18 cellular contexts compared by ENCODE assay signal in genomic region chr7:74228951-74229900, GRCh38. TPM values are rescaled to one million over a fixed set of nuclear protein-coding genes. Genes with fewer than 3 reads are reported as not detected.
DNase-seq lines count a peak whose midpoint lies in the region; ATAC-seq, FAIRE-seq and TF ChIP-seq lines count a peak whose summit lies in the region.
"Had no signal": no experiment of that assay in that cellular context is flagged by ENCODE, and none has a peak within 500 bp of the region (broad histone marks: within the 10 kb centered on the region; RNA-seq: fewer than 3 reads in every experiment).

No MANE protein-coding gene starts in this region.

- H3K4me2 ChIP-seq in K562 (ENCODE audit: insufficient read depth, low read length), result no peak overlapping the region
- H3K4me2 ChIP-seq: A549, PC-9 had no signal

- peak overlapping the region in 1 of 2 experiments; percentile 57; a peak in 1 of 4 replicates for H3K9ac ChIP-seq in K562 (ENCODE audit: insufficient read depth in 1 of 2, low read depth in 2 of 2, low read length in 2 of 2)

- TF ChIP-seq RAD21 in K562 (CRISPR knock-in tag; conservative IDR thresholded peaks at IDR 0.05 in 1 of 2, IDR thresholded peaks at IDR 0.05 in 1 of 2), result no peak

- no peaks in the 10 kb centered on the region for H3K27me3 Mint-ChIP-seq in activated CD4-positive, alpha-beta T cell treated with anti-CD3 and anti-CD28 coated beads for 36 hours
- H3K27me3 Mint-ChIP-seq: type B pancreatic cell had no signal

- peaks cover 47% of the 10 kb centered on the region for H3K36me3 Mint-ChIP-seq in activated CD4-positive, alpha-beta T cell treated with anti-CD3 and anti-CD28 coated beads for 36 hours (ENCODE audit: low read depth)

- TF ChIP-seq CTCF in K562 (IDR thresholded peaks at IDR 0.05 in 2 of 3, conservative IDR thresholded peaks at IDR 0.05 in 1 of 3; ENCODE audit: insufficient read depth in 2 of 3, low read depth in 1 of 3, low read length in 3 of 3) (no peak), neutrophil (IDR thresholded peaks at IDR 0.05) (no peak)

- H2AFZ ChIP-seq in K562 (ENCODE audit: low read depth, low read length), result no peak overlapping the region
- H2AFZ ChIP-seq: PC-9 had no signal

- intact Hi-C loops in activated CD4-positive, alpha-beta T cell treated with anti-CD3 and anti-CD28 coated beads for 36 hours (cut with DNase I, micrococcal nuclease), result no loop called here
- intact Hi-C loops in K562 (cut with micrococcal nuclease), result no loop called here

- H3K4me1 ChIP-seq in K562 (replicated peaks in 1 of 2; ENCODE audit: control insufficient read depth in 2 of 2, insufficient read depth in 2 of 2, low read length in 2 of 2) (peaks cover 6 to 7% of the 10 kb centered on the region in 2 experiments; a peak in 4 of 5 replicates), neutrophil (ENCODE audit: control insufficient read depth in 1 of 2, insufficient read depth in 1 of 2, low read depth in 1 of 2, low read length in 1 of 2) (peaks cover 60 to 73% of the 10 kb centered on the region in 2 experiments)
- H3K4me1 ChIP-seq: A549, gastroesophageal sphincter had no signal

- no peak; the same call in 1 of the 2 replicates for TF ChIP-seq POLR2A in K562 (conservative IDR thresholded peaks at IDR 0.05)

- no peak for TF ChIP-seq EP300 in K562 (IDR thresholded peaks at IDR 0.05; ENCODE audit: low read length)

- H3K27ac Mint-ChIP-seq in activated CD4-positive, alpha-beta T cell treated with anti-CD3 and anti-CD28 coated beads for 36 hours, result peak overlapping the region; percentile 14
- H3K27ac Mint-ChIP-seq: type B pancreatic cell had no signal

- no peak overlapping the region for H3K4me3 ChIP-seq in H7 (ENCODE audit: insufficient read depth, low read depth, low read length)
- H3K4me3 ChIP-seq in K562, result no peak overlapping the region
- H3K4me3 ChIP-seq in neutrophil (ENCODE audit: low read depth in 1 of 2, low read length in 1 of 2), result peak overlapping the region in 1 of 2 experiments; percentile 31
- H3K4me3 ChIP-seq: A549, gastroesophageal sphincter, PC-9, skin epidermis had no signal

- H3K36me3 ChIP-seq in H7 (replicated peaks; ENCODE audit: control insufficient read depth, insufficient read depth, low read length), result peaks cover 21% of the 10 kb centered on the region
- peaks cover 77% of the 10 kb centered on the region for H3K36me3 ChIP-seq in K562 (ENCODE audit: control insufficient read depth, insufficient read depth, low read length)
- peaks cover 60% of the 10 kb centered on the region for H3K36me3 ChIP-seq in neutrophil

- no peak for ATAC-seq in activated CD4-positive, alpha-beta T cell treated with anti-CD3 and anti-CD28 coated beads for 36 hours
- no peak for ATAC-seq in K562
- ATAC-seq in HG03175 (IDR thresholded peaks at IDR 0.05; ENCODE audit: unreplicated experiment), result no peak
- ATAC-seq: A549, gastroesophageal sphincter had no signal

- H3K9me1 ChIP-seq in K562 (ENCODE audit: control insufficient read depth, insufficient read depth, low read length), result no peaks in the 10 kb centered on the region

- H3K9me3 ChIP-seq in K562 (replicated peaks; ENCODE audit: control insufficient read depth, insufficient read depth, low read depth, low read length), result no peaks in the 10 kb centered on the region
- H3K9me3 ChIP-seq in neutrophil, result no peaks in the 10 kb centered on the region
- H3K9me3 ChIP-seq: A549, gastroesophageal sphincter had no signal

- CTCF ChIA-PET in activated CD4-positive, alpha-beta T cell treated with anti-CD3 and anti-CD28 coated beads for 36 hours (lab: Charles Lee), result interaction anchor here (0.7 to 1.5 kb wide), 4 partner anchors 23 to 172 kb away, joined by 3 to 8 read pairs (median 5); no protein-coding TSS in a partner anchor
- CTCF ChIA-PET in K562 (lab: Yijun Ruan, JAX; ENCODE audit: low intra/inter-chr PET ratio), result no interaction called here

- no peak for DNase-seq in activated CD4-positive, alpha-beta T cell treated with anti-CD3 and anti-CD28 coated beads for 36 hours
- DNase-seq in activated CD4-positive, alpha-beta T cell treated with anti-CD3 and anti-CD28 coated beads, Interleukin-2, amount 50 U/mL, for 4 hours, result no peak
- DNase-seq in H7, result peak; percentile 15
- no peak for DNase-seq in K562 (ENCODE audit: extremely low read depth in 1 of 4, low spot score in 3 of 4)
- no peak for DNase-seq in DMS53 treated with DMSO at 0.1 percent for 48 hours (lab: John Stamatoyannopoulos, UW; ENCODE audit: unreplicated experiment)
- DNase-seq in mucosa of gallbladder (ENCODE audit: low spot score), result no peak
- DNase-seq: aorta, KG1, NCI-H1694, occipital lobe, PC-9 had no signal

- H3K79me2 ChIP-seq in K562 (ENCODE audit: control insufficient read depth, insufficient read depth, low read length), result no peaks in the 10 kb centered on the region

- POLR2A ChIA-PET in activated CD4-positive, alpha-beta T cell treated with anti-CD3 and anti-CD28 coated beads for 36 hours (lab: Charles Lee), result interaction anchor here (1.5 kb wide), 1 partner anchor 11 kb away, joined by 3 read pairs; no protein-coding TSS in a partner anchor
- POLR2A ChIA-PET in K562 (lab: Yijun Ruan, JAX), result interaction anchor here (0.6 to 1.0 kb wide), 6 partner anchors 11 to 245 kb away, joined by 3 read pairs; no protein-coding TSS in a partner anchor

- H3K4me3 Mint-ChIP-seq in activated CD4-positive, alpha-beta T cell treated with anti-CD3 and anti-CD28 coated beads for 36 hours, result no peak overlapping the region
- H3K4me3 Mint-ChIP-seq: type B pancreatic cell had no signal

- in situ Hi-C loops in K562 (cut with MboI), result no loop called here

- WGBS in K562 (ENCODE audit: insufficient coverage, low coverage, missing lambda C conversion rate), result 94% methylated on average over 9 of the region's 9 CpGs

- no peaks in the 10 kb centered on the region for H3K27me3 ChIP-seq in H7 (ENCODE audit: control insufficient read depth, insufficient read depth, low read length)
- no peaks in the 10 kb centered on the region for H3K27me3 ChIP-seq in K562 (ENCODE audit: control insufficient read depth in 2 of 2, insufficient read depth in 2 of 2, low read length in 2 of 2)
- no peaks in the 10 kb centered on the region for H3K27me3 ChIP-seq in neutrophil
- H3K27me3 ChIP-seq: gastroesophageal sphincter had no signal

- FAIRE-seq in K562 (lab: Jason Lieb, UNC), result no peak
- FAIRE-seq: A549 had no signal

- H3K9me3 Mint-ChIP-seq in activated CD4-positive, alpha-beta T cell treated with anti-CD3 and anti-CD28 coated beads for 36 hours (ENCODE audit: low read depth), result no peaks in the 10 kb centered on the region
- H3K9me3 Mint-ChIP-seq: type B pancreatic cell had no signal

- H3K4me1 Mint-ChIP-seq in activated CD4-positive, alpha-beta T cell treated with anti-CD3 and anti-CD28 coated beads for 36 hours, result no peaks in the 10 kb centered on the region

- H3K27ac ChIP-seq in K562 (ENCODE audit: extremely low read depth, low read depth, low read length) (no peak overlapping the region), neutrophil (peak overlapping the region; percentile 88)
- H3K27ac ChIP-seq: A549, gastroesophageal sphincter, PC-9, VCaP had no signal

- H4K20me1 ChIP-seq in K562 (replicated peaks; ENCODE audit: control insufficient read depth, insufficient read depth, low read length), result peaks cover 9% of the 10 kb centered on the region

- BruUV-seq in K562 (replicated peaks; lab: Mats Ljungman, UMichigan), result TSS peak; percentile 12

RNA-seq across cellular contexts. Expression of gene LAT2, which starts 19.4 kb away (rescaled TPM):
- total RNA-seq in activated CD4-positive, alpha-beta T cell treated with anti-CD3 and anti-CD28 coated beads for 36 hours, result 1 to 10 TPM; 1.7 to 2.4 TPM
- total RNA-seq in H7 (2014; rRNA removed; shearing (Covaris generic)), result 0.87 TPM in 1 of 2 replicates, not detected in the other
- total RNA-seq in K562 (2011; cell fraction: chromatin; rRNA removed; ENCODE audit: low replicate concordance), result 1.1 and 2.4 TPM in 2 replicates
- total RNA-seq in K562 (2011; cell fraction: nucleolus; rRNA removed), result 0.39 and 1.8 TPM in 2 replicates
- 1.1 and 1.5 TPM in 2 replicates for total RNA-seq in K562 (2011; cell fraction: nucleoplasm; rRNA removed)
- total RNA-seq in K562 (2014; rRNA removed) (0.29 and 0.45 TPM in 2 replicates), K562 (2014; rRNA removed; fragmentation: Illumina TruSeq; extraction: Trizol) (0.15 TPM in 1 of 2 replicates, not detected in the other), K562 (2015; rRNA removed; fragmentation: Illumina TruSeq; extraction: Trizol) (0.11 and 0.23 TPM in 2 replicates), K562 (2021) (0.29 and 0.58 TPM in 2 replicates), mucosa of gallbladder (25.1 TPM)
- polyA plus RNA-seq in K562 (2011; rRNA removed) (0.24 and 0.65 TPM in 2 replicates), K562 (2014; fragmentation: Illumina TruSeq; extraction: Trizol) (0.40 and 0.47 TPM in 2 replicates), K562 (2014; fragmentation: Nextera tagmentation; extraction: Ambion mirVana) (under 1 TPM; 0.24 to 0.25 TPM), K562 (2014; rRNA removed) (0.24 and 0.78 TPM in 2 replicates)
- 0.19 and 0.57 TPM in 2 replicates for polyA plus RNA-seq in K562 (2011; cell fraction: cytosol; rRNA removed)
- polyA plus RNA-seq in K562 (2011; cell fraction: nucleus; rRNA removed), result 0.18 and 0.64 TPM in 2 replicates
- 0.68 and 0.76 TPM in 2 replicates for polyA plus RNA-seq in K562 (2012)
- polyA minus RNA-seq in K562 (2011; rRNA and poly(A)+ RNA removed), result 0.53 TPM in 1 of 2 replicates, not detected in the other
- not detected in 2 replicates for polyA minus RNA-seq in K562 (2011; cell fraction: cytosol; rRNA and poly(A)+ RNA removed)
- 0.54 TPM in 1 of 2 replicates, not detected in the other for polyA minus RNA-seq in K562 (2011; cell fraction: nucleus; rRNA and poly(A)+ RNA removed)

RNA-seq across cellular contexts. Expression of gene RFC2, which starts 25.0 kb away (rescaled TPM):
- 100 to 1,000 TPM in 1 of 2 experiments, 10 to 100 TPM in 1; 84.9 to 123 TPM for total RNA-seq in activated CD4-positive, alpha-beta T cell treated with anti-CD3 and anti-CD28 coated beads for 36 hours
- total RNA-seq in H7 (2014; rRNA removed; shearing (Covaris generic)), result 109 and 126 TPM in 2 replicates
- 39.7 and 82.7 TPM in 2 replicates for total RNA-seq in K562 (2011; cell fraction: chromatin; rRNA removed; ENCODE audit: low replicate concordance)
- 54.0 and 64.9 TPM in 2 replicates for total RNA-seq in K562 (2011; cell fraction: nucleolus; rRNA removed)
- 37.6 and 46.7 TPM in 2 replicates for total RNA-seq in K562 (2011; cell fraction: nucleoplasm; rRNA removed)
- 93.6 and 123 TPM in 2 replicates for total RNA-seq in K562 (2014; rRNA removed)
- total RNA-seq in K562 (2014; rRNA removed; fragmentation: Illumina TruSeq; extraction: Trizol), result 96.6 and 99.8 TPM in 2 replicates
- 122 and 126 TPM in 2 replicates for total RNA-seq in K562 (2015; rRNA removed; fragmentation: Illumina TruSeq; extraction: Trizol)
- total RNA-seq in K562 (2021), result 102 and 104 TPM in 2 replicates
- polyA plus RNA-seq in K562 (2011; rRNA removed), result 78.2 and 109 TPM in 2 replicates
- 62.5 and 86.6 TPM in 2 replicates for polyA plus RNA-seq in K562 (2011; cell fraction: cytosol; rRNA removed)
- 21.3 and 32.9 TPM in 2 replicates for polyA plus RNA-seq in K562 (2011; cell fraction: nucleus; rRNA removed)
- 86.3 and 99.6 TPM in 2 replicates for polyA plus RNA-seq in K562 (2012)
- 156 and 161 TPM in 2 replicates for polyA plus RNA-seq in K562 (2014; fragmentation: Illumina TruSeq; extraction: Trizol)
- 10 to 100 TPM; 32.5 to 55.6 TPM for polyA plus RNA-seq in K562 (2014; fragmentation: Nextera tagmentation; extraction: Ambion mirVana)
- 112 and 124 TPM in 2 replicates for polyA plus RNA-seq in K562 (2014; rRNA removed)
- polyA minus RNA-seq in K562 (2011; rRNA and poly(A)+ RNA removed), result 85.5 and 125 TPM in 2 replicates
- polyA minus RNA-seq in K562 (2011; cell fraction: cytosol; rRNA and poly(A)+ RNA removed), result 72.1 and 79.1 TPM in 2 replicates
- polyA minus RNA-seq in K562 (2011; cell fraction: nucleus; rRNA and poly(A)+ RNA removed), result 22.2 and 22.7 TPM in 2 replicates
- total RNA-seq in mucosa of gallbladder, result 19.6 TPM

RNA-seq across cellular contexts. Expression of gene EIF4H, which starts 55.1 kb away (rescaled TPM):
- 100 to 1,000 TPM; 441 to 496 TPM for total RNA-seq in activated CD4-positive, alpha-beta T cell treated with anti-CD3 and anti-CD28 coated beads for 36 hours
- 316 and 343 TPM in 2 replicates for total RNA-seq in H7 (2014; rRNA removed; shearing (Covaris generic))
- total RNA-seq in K562 (2011; cell fraction: chromatin; rRNA removed; ENCODE audit: low replicate concordance), result 135 and 180 TPM in 2 replicates
- 102 and 103 TPM in 2 replicates for total RNA-seq in K562 (2011; cell fraction: nucleolus; rRNA removed)
- total RNA-seq in K562 (2011; cell fraction: nucleoplasm; rRNA removed), result 156 and 188 TPM in 2 replicates
- total RNA-seq in K562 (2014; rRNA removed) (315 and 338 TPM in 2 replicates), K562 (2014; rRNA removed; fragmentation: Illumina TruSeq; extraction: Trizol) (262 and 319 TPM in 2 replicates), K562 (2015; rRNA removed; fragmentation: Illumina TruSeq; extraction: Trizol) (350 and 354 TPM in 2 replicates), K562 (2021) (408 and 416 TPM in 2 replicates), mucosa of gallbladder (210 TPM)
- polyA plus RNA-seq in K562 (2011; rRNA removed) (346 and 435 TPM in 2 replicates), K562 (2014; fragmentation: Illumina TruSeq; extraction: Trizol) (319 and 334 TPM in 2 replicates), K562 (2014; fragmentation: Nextera tagmentation; extraction: Ambion mirVana) (10 to 100 TPM; 11.0 to 15.9 TPM), K562 (2014; rRNA removed) (369 and 425 TPM in 2 replicates)
- 391 and 403 TPM in 2 replicates for polyA plus RNA-seq in K562 (2011; cell fraction: cytosol; rRNA removed)
- polyA plus RNA-seq in K562 (2011; cell fraction: nucleus; rRNA removed), result 160 and 185 TPM in 2 replicates
- 372 and 407 TPM in 2 replicates for polyA plus RNA-seq in K562 (2012)
- polyA minus RNA-seq in K562 (2011; rRNA and poly(A)+ RNA removed), result 295 and 304 TPM in 2 replicates
- polyA minus RNA-seq in K562 (2011; cell fraction: cytosol; rRNA and poly(A)+ RNA removed), result 159 and 193 TPM in 2 replicates
- 95.7 and 151 TPM in 2 replicates for polyA minus RNA-seq in K562 (2011; cell fraction: nucleus; rRNA and poly(A)+ RNA removed)

RNA-seq across cellular contexts. Expression of gene CLIP2, which starts 60.0 kb away (rescaled TPM):
- 1 to 10 TPM; 1.4 to 1.8 TPM for total RNA-seq in activated CD4-positive, alpha-beta T cell treated with anti-CD3 and anti-CD28 coated beads for 36 hours
- total RNA-seq in H7 (2014; rRNA removed; shearing (Covaris generic)), result 30.1 and 43.6 TPM in 2 replicates
- 13.7 and 50.4 TPM in 2 replicates for total RNA-seq in K562 (2011; cell fraction: chromatin; rRNA removed; ENCODE audit: low replicate concordance)
- 18.6 and 27.8 TPM in 2 replicates for total RNA-seq in K562 (2011; cell fraction: nucleolus; rRNA removed)
- 13.9 and 16.6 TPM in 2 replicates for total RNA-seq in K562 (2011; cell fraction: nucleoplasm; rRNA removed)
- total RNA-seq in K562 (2014; rRNA removed), result 3.4 and 4.2 TPM in 2 replicates
- 0.91 and 1.8 TPM in 2 replicates for total RNA-seq in K562 (2014; rRNA removed; fragmentation: Illumina TruSeq; extraction: Trizol)
- 3.1 and 3.8 TPM in 2 replicates for total RNA-seq in K562 (2015; rRNA removed; fragmentation: Illumina TruSeq; extraction: Trizol)
- total RNA-seq in K562 (2021), result 4.3 and 5.4 TPM in 2 replicates
- polyA plus RNA-seq in K562 (2011; rRNA removed), result 2.1 and 3.9 TPM in 2 replicates
- polyA plus RNA-seq in K562 (2011; cell fraction: cytosol; rRNA removed), result 3.0 and 3.4 TPM in 2 replicates
- polyA plus RNA-seq in K562 (2011; cell fraction: nucleus; rRNA removed), result 5.0 and 8.1 TPM in 2 replicates
- polyA plus RNA-seq in K562 (2012), result 3.5 and 6.6 TPM in 2 replicates
- 2.5 and 2.8 TPM in 2 replicates for polyA plus RNA-seq in K562 (2014; fragmentation: Illumina TruSeq; extraction: Trizol)
- polyA plus RNA-seq in K562 (2014; fragmentation: Nextera tagmentation; extraction: Ambion mirVana), result under 1 TPM; 0.07 to 0.10 TPM
- 1.9 and 2.4 TPM in 2 replicates for polyA plus RNA-seq in K562 (2014; rRNA removed)
- 4.3 and 5.5 TPM in 2 replicates for polyA minus RNA-seq in K562 (2011; rRNA and poly(A)+ RNA removed)
- polyA minus RNA-seq in K562 (2011; cell fraction: cytosol; rRNA and poly(A)+ RNA removed), result 5.6 and 10.7 TPM in 2 replicates
- polyA minus RNA-seq in K562 (2011; cell fraction: nucleus; rRNA and poly(A)+ RNA removed), result 10.0 and 11.3 TPM in 2 replicates
- total RNA-seq in mucosa of gallbladder, result 71.7 TPM
